8 cellular contexts compared by ENCODE assay signal in the genomic region with DNA sequence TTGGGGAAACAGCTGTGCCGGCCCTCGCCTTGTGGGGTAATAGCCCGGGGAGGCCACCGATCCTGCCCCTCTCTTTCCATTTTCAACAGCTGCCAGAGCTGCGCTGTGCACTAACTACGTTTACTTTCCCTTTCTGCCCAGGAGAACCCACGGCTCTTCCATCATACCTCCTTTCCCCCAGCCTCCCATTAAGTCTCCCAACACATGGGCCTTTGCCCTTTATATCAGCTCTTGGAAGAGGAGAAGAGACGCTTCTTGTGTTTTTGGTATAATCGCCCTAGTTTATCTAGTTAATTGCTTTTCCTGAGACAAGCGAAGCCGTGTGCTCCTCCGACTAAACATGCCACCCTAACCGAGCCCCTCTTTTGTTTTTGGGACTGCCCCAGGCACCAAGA. TPM values are rescaled to one million over a fixed set of nuclear protein-coding genes. Genes with fewer than 3 reads are reported as not detected.
A peak's percentile ranks its signal among the peaks of the same experiment; 100 is the strongest.
DNase-seq lines count a peak whose midpoint lies in the region; ATAC-seq and TF ChIP-seq lines count a peak whose summit lies in the region.

No MANE protein-coding gene starts in this region.

- intact Hi-C loops in HCT116 (cut with micrococcal nuclease), result no loop called here
- intact Hi-C loops in esophagus squamous epithelium (cut with DNase I), result no loop called here

- WGBS in esophagus squamous epithelium, 2 donors, result 0 to 1% methylated on average over 12 to 13 of the region's 13 CpGs

- H3K79me2 ChIP-seq in HCT116 (ENCODE audit: insufficient read depth, low read length), result peaks cover 52% of the 10 kb centered on the region

- TF ChIP-seq CTCF in HCT116 (IDR thresholded peaks at IDR 0.05 in 2 of 3, conservative IDR thresholded peaks at IDR 0.05 in 1 of 3; ENCODE audit: borderline replicate concordance in 1 of 3, insufficient read depth in 1 of 3, low read depth in 2 of 3, low read length in 2 of 3), result no peak
- no peak for TF ChIP-seq CTCF in esophagus squamous epithelium (IDR thresholded peaks at IDR 0.05)

- RAD21 ChIA-PET in HCT116 (lab: Charles Lee; ENCODE audit: low non-redundant PET in 1 of 2, low total read pairs in 2 of 2, uncharacterized antibody in 2 of 2, unreplicated experiment in 2 of 2), result interaction anchor here (0.5 to 0.6 kb wide), 2 partner anchors 219 to 338 kb away, joined by 3 read pairs; no protein-coding TSS in a partner anchor

- CTCF ChIA-PET in HCT116 (lab: Charles Lee), result interaction anchor here (1.4 to 3.2 kb wide), 2 partner anchors 17 to 162 kb away, joined by 3 to 35 read pairs; no protein-coding TSS in a partner anchor

- BruUV-seq in HCT116 (replicated peaks; lab: Mats Ljungman, UMichigan), result no TSS peak

- H3K4me3 ChIP-seq in CD4-positive, CD25-positive, alpha-beta regulatory T cell (ENCODE audit: low read depth, low read length), result peak overlapping the region; percentile 99
- peak overlapping the region; percentile 87 to 96 for H3K4me3 ChIP-seq in HCT116 (replicated peaks in 1 of 2; ENCODE audit: low read depth in 1 of 2, low read length in 2 of 2)
- H3K4me3 ChIP-seq in esophagus squamous epithelium, result peak overlapping the region; percentile 68 to 96 (median 86)

- H3K4me3 Mint-ChIP-seq in CD4-positive, CD25-positive, alpha-beta regulatory T cell, result peak overlapping the region; percentile 95 to 99 (median 98)

- H3K4me1 ChIP-seq in CD4-positive, CD25-positive, alpha-beta regulatory T cell (ENCODE audit: control insufficient read depth, insufficient read depth, low read length, poor library complexity, severe bottlenecking), result peaks cover 41% of the 10 kb centered on the region
- H3K4me1 ChIP-seq in HCT116 (ENCODE audit: control insufficient read depth in 1 of 2, insufficient read depth in 2 of 2, low read length in 2 of 2) (peaks cover 2 to 22% of the 10 kb centered on the region in 2 experiments; a peak in 2 of 4 replicates), esophagus squamous epithelium (peaks cover 0 to 52% (median 27%) of the 10 kb centered on the region in 3 donors)

- no peaks in the 10 kb centered on the region for H3K9me3 Mint-ChIP-seq in CD4-positive, CD25-positive, alpha-beta regulatory T cell

- POLR2A ChIA-PET in HCT116 (lab: Charles Lee), result interaction anchor here (0.6 to 1.8 kb wide), 5 partner anchors 9 to 77 kb away, joined by 3 to 8 read pairs (median 4); no protein-coding TSS in a partner anchor

- H3K36me3 Mint-ChIP-seq in CD4-positive, CD25-positive, alpha-beta regulatory T cell, result peaks cover 14% of the 10 kb centered on the region

- no peaks in the 10 kb centered on the region for H3K27me3 Mint-ChIP-seq in CD4-positive, CD25-positive, alpha-beta regulatory T cell

- H3K4me1 Mint-ChIP-seq in CD4-positive, CD25-positive, alpha-beta regulatory T cell, result peaks cover 14 to 50% (median 32%) of the 10 kb centered on the region in 4 donors

- ATAC-seq in CD4-positive, CD25-positive, alpha-beta regulatory T cell (ENCODE audit: low read depth in 2 of 2), result peak in 1 of 2 donors; percentile 14
- ATAC-seq in HCT116 (no peak), GM21515 (IDR thresholded peaks at IDR 0.05; ENCODE audit: unreplicated experiment) (no peak), HG03196 (IDR thresholded peaks at IDR 0.05; ENCODE audit: unreplicated experiment) (no peak)

- no peaks in the 10 kb centered on the region for H3K27me3 ChIP-seq in CD4-positive, CD25-positive, alpha-beta regulatory T cell (ENCODE audit: control insufficient read depth, insufficient read depth, low read length)
- H3K27me3 ChIP-seq in HCT116 (ENCODE audit: insufficient read depth, low read length) (no peaks in the 10 kb centered on the region), esophagus squamous epithelium (no peaks in the 10 kb centered on the region)

- TF ChIP-seq POLR2A in HCT116 (IDR thresholded peaks at IDR 0.05; ENCODE audit: borderline replicate concordance, extremely low read depth, insufficient read depth, insufficient read length), result no peak
- TF ChIP-seq POLR2A in esophagus squamous epithelium (IDR thresholded peaks at IDR 0.05), result no peak

- H3K27ac Mint-ChIP-seq in CD4-positive, CD25-positive, alpha-beta regulatory T cell, result peak overlapping the region; percentile 93 to 95 (median 95)

- H3K4me2 ChIP-seq in HCT116 (ENCODE audit: low read length), result peak overlapping the region; percentile 79

- H3K36me3 ChIP-seq in CD4-positive, CD25-positive, alpha-beta regulatory T cell (ENCODE audit: control insufficient read depth, insufficient read depth, low read length), result no peaks in the 10 kb centered on the region
- H3K36me3 ChIP-seq in HCT116 (ENCODE audit: control insufficient read depth in 1 of 2, insufficient read depth in 2 of 2, low read length in 2 of 2) (no peaks in the 10 kb centered on the region), esophagus squamous epithelium (peaks cover 0 to 5% (median 0%) of the 10 kb centered on the region in 3 donors)

- peak overlapping the region; percentile 68 for H3K9ac ChIP-seq in HCT116 (ENCODE audit: low read length)

- H3K9me2 ChIP-seq in HCT116 (ENCODE audit: insufficient read depth), result no peaks in the 10 kb centered on the region

- peak overlapping the region; percentile 92 for H3K27ac ChIP-seq in CD4-positive, CD25-positive, alpha-beta regulatory T cell (ENCODE audit: insufficient read depth, low read length, poor library complexity, severe bottlenecking)
- H3K27ac ChIP-seq in HCT116 (ENCODE audit: low read depth, low read length) (peak overlapping the region; percentile 76), esophagus squamous epithelium (peak overlapping the region; percentile 93 to 99 (median 97))

- DNase-seq in CD4-positive, CD25-positive, alpha-beta regulatory T cell, result peak in 2 of 3 donors; percentile 44 to 66
- no peak for DNase-seq in HCT116 (ENCODE audit: low read depth, low spot score)
- peak; percentile 65 for DNase-seq in RPMI8226
- DNase-seq in esophagus squamous epithelium (lab: John Stamatoyannopoulos, UW), result no peak
- peak; percentile 29 for DNase-seq in pons (ENCODE audit: low spot score)
- no peak for DNase-seq in KG1 (lab: John Stamatoyannopoulos, UW)

- no peaks in the 10 kb centered on the region for H3K9me3 ChIP-seq in CD4-positive, CD25-positive, alpha-beta regulatory T cell (ENCODE audit: control insufficient read depth in 2 of 2, low read length in 2 of 2)
- no peaks in the 10 kb centered on the region for H3K9me3 ChIP-seq in HCT116 (ENCODE audit: control insufficient read depth in 1 of 2, insufficient read depth in 1 of 2, low read depth in 1 of 2, low read length in 2 of 2)
- H3K9me3 ChIP-seq in esophagus squamous epithelium, result no peaks in the 10 kb centered on the region

- TF ChIP-seq RAD21 in HCT116 (IDR thresholded peaks at IDR 0.05; ENCODE audit: low read depth), result no peak

- H4K20me1 ChIP-seq in HCT116 (ENCODE audit: insufficient read depth), result peaks cover 4% of the 10 kb centered on the region; the same call in 1 of the 2 replicates

- no peak overlapping the region for H2AFZ ChIP-seq in HCT116 (ENCODE audit: low read depth, low read length, poor library complexity, severe bottlenecking)

TF ChIP-seq in HCT116, 20 proteins besides CTCF, POLR2A, EP300 and RAD21:
- TF ChIP-seq TCF7L2 (IDR thresholded peaks at IDR 0.05; ENCODE audit: borderline replicate concordance, extremely low read depth, insufficient read depth, insufficient read length) (no peak), EGR1 (IDR thresholded peaks at IDR 0.05; ENCODE audit: low read depth) (peak; percentile 5; the same call in 1 of the 2 replicates)

RNA-seq across cellular contexts. Expression of a gene that starts 0.7 kb away (rescaled TPM):
- total RNA-seq in CD4-positive, CD25-positive, alpha-beta regulatory T cell, result 50.2 TPM
- polyA plus RNA-seq in CD4-positive, CD25-positive, alpha-beta regulatory T cell, result 10 to 100 TPM in 3 of 4 donors, 1 to 10 TPM in 1; 9.9 to 12.0 (median 11.0) TPM
- total RNA-seq in HCT116 (2021; ENCODE audit: unreplicated experiment), result 20.5 TPM
- polyA plus RNA-seq in HCT116 (2012), result 6.5 and 7.8 TPM in 2 replicates
- total RNA-seq in esophagus squamous epithelium, result 10 to 100 TPM; 14.0 to 25.9 (median 20.4) TPM

Comparison
In these comparisons a context has a peak if more than half of its experiments do, and no peak if none do; other contexts are left out.
1. DNase-seq: peak in CD4-positive, CD25-positive, alpha-beta regulatory T cell (2 of 3), RPMI8226 (single experiment) and pons (single experiment); none in HCT116 (single experiment), esophagus squamous epithelium (single experiment) and KG1 (single experiment).
2. Peak in every context shown above with its lines, with median percentiles within 50 percentile points of each other: H3K27ac ChIP-seq and H3K4me3 ChIP-seq.